In the genomic region with DNA sequence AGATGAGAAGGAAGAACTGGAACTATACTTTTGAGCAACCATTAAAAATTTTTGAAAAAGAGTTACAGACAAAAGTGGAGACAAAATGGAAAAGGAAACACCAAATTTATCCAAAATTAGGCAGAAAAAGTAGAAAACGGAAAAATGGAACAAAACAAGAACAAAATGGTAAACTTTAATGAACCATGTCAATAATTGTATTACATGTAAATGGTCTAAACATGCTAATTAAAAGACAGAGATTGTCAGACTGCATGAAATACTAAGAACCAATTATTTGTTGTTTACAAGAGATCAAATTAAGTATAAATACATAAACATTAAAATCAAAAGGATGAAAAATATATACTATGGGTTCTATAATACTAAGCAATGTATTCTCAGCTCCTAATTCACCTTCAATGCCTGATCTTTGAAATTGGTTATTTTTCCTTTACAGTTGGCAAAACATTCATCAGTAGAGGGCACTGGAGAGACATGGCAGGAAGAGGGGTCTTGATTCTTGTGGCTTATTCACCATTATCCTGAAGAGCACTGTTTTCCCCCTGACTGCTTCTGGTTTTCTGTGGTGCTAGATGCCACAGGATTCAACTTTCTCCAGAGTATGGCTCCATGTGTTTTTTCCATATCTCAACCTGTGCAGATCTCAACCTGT, we compare ENCODE assay signal across 12 cellular contexts.
A peak's percentile ranks its signal among the peaks of the same experiment; 100 is the strongest.
DNase-seq lines count a peak whose midpoint lies in the region; ATAC-seq and TF ChIP-seq lines count a peak whose summit lies in the region.
"Had no signal": no experiment of that assay in that cellular context is flagged by ENCODE, and none has a peak within 500 bp of the region (broad histone marks: within the 10 kb centered on the region; RNA-seq: fewer than 3 reads in every experiment).

No MANE protein-coding gene starts in this region.

- TF ChIP-seq CTCF in HFFc6 (IDR thresholded peaks at IDR 0.05) (peak; percentile 61; the same call in 1 of the 2 replicates), OCI-LY3 (IDR thresholded peaks at IDR 0.05; ENCODE audit: low read depth, low read length) (peak; percentile 33), fibroblast of mammary gland (conservative IDR thresholded peaks at IDR 0.05; ENCODE audit: control insufficient read depth, insufficient read depth, low read depth, low read length) (peak; percentile 39), WTC11 (IDR thresholded peaks at IDR 0.05) (no peak)

- H3K9me3 ChIP-seq in OCI-LY3 (ENCODE audit: insufficient read depth, low read length), result peaks cover 5% of the 10 kb centered on the region; the same call in 1 of the 2 replicates

- H3K79me2 ChIP-seq in OCI-LY3 (ENCODE audit: low read length), result no peaks in the 10 kb centered on the region

- H3K4me1 ChIP-seq in OCI-LY3 (ENCODE audit: low read length), result no peaks in the 10 kb centered on the region
- H3K4me1 ChIP-seq: ascending aorta had no signal

- ATAC-seq in GM19452 (IDR thresholded peaks at IDR 0.05; ENCODE audit: unreplicated experiment) (no peak), WTC11 (no peak)
- no peak for ATAC-seq in activated CD4-positive, CD25-positive, alpha-beta regulatory T cell treated with anti-CD3 and anti-CD28 coated beads, Interleukin-2, amount 50 U/mL, for 24 hours
- ATAC-seq: sciatic nerve had no signal

- H3K4me3 Mint-ChIP-seq in HFFc6, result no peak overlapping the region
- H3K4me3 Mint-ChIP-seq in WTC11, result no peak overlapping the region

- H3K36me3 Mint-ChIP-seq in HFFc6 (ENCODE audit: low read depth) (peaks cover 24% of the 10 kb centered on the region), WTC11 (peaks cover 24% of the 10 kb centered on the region)

- no peak overlapping the region for H3K9ac ChIP-seq in OCI-LY3 (ENCODE audit: low read length)

- H3K27me3 Mint-ChIP-seq in HFFc6 (ENCODE audit: insufficient read depth), result peaks cover 12% of the 10 kb centered on the region
- peaks cover 17% of the 10 kb centered on the region for H3K27me3 Mint-ChIP-seq in WTC11 (ENCODE audit: low read depth)

- H2AFZ ChIP-seq in OCI-LY3 (ENCODE audit: low read depth, low read length), result no peak overlapping the region

- no peak overlapping the region for H3K4me3 ChIP-seq in OCI-LY3 (ENCODE audit: low read length)
- H3K4me3 ChIP-seq in fibroblast of mammary gland (ENCODE audit: control insufficient read depth, low read depth, low read length), result no peak overlapping the region
- H3K4me3 ChIP-seq: ascending aorta had no signal

- H3K27me3 ChIP-seq in OCI-LY3 (ENCODE audit: low read depth, low read length), result no peaks in the 10 kb centered on the region
- H3K27me3 ChIP-seq: ascending aorta had no signal

- no peak overlapping the region for H3K4me2 ChIP-seq in OCI-LY3 (ENCODE audit: low read length)

- H3K27ac Mint-ChIP-seq in HFFc6, result no peak overlapping the region
- no peak overlapping the region for H3K27ac Mint-ChIP-seq in WTC11

- CTCF ChIA-PET in WTC11 (lab: Charles Lee), result interaction anchor here (0.6 to 1.9 kb wide), 3 partner anchors 27 to 249 kb away, joined by 3 read pairs; no protein-coding TSS in a partner anchor

- no peaks in the 10 kb centered on the region for H4K20me1 ChIP-seq in OCI-LY3 (ENCODE audit: insufficient read depth, low read length)

- no peak overlapping the region for H3K27ac ChIP-seq in OCI-LY3 (ENCODE audit: low read length)
- H3K27ac ChIP-seq: ascending aorta had no signal

- POLR2A ChIA-PET in WTC11 (lab: Charles Lee), result no interaction called here

- peak; percentile 10 for DNase-seq in COR-L47 (lab: John Stamatoyannopoulos, UW)
- DNase-seq in HFFc6, result no peak
- no peak for DNase-seq in fibroblast of mammary gland (ENCODE audit: low read depth)
- no peak for DNase-seq in WTC11 (ENCODE audit: low spot score)
- no peak for DNase-seq in activated CD8-positive, alpha-beta memory T cell treated with anti-CD3 and anti-CD28 coated beads, Interleukin-2, amount 50 U/mL, for 48 hours
- DNase-seq: KG1, T1000 had no signal

- H3K9me3 Mint-ChIP-seq in HFFc6 (peaks cover 29% of the 10 kb centered on the region), WTC11 (peaks cover 45% of the 10 kb centered on the region)

- H3K36me3 ChIP-seq in OCI-LY3 (replicated peaks; ENCODE audit: low read depth, low read length), result no peaks in the 10 kb centered on the region
- H3K36me3 ChIP-seq: ascending aorta had no signal

- no peaks in the 10 kb centered on the region for H3K4me1 Mint-ChIP-seq in HFFc6 (ENCODE audit: low read depth)
- H3K4me1 Mint-ChIP-seq in WTC11, result no peaks in the 10 kb centered on the region

TF ChIP-seq in WTC11, 78 proteins besides CTCF, POLR2A, EP300 and RAD21 (continues in another document):
- TF ChIP-seq ZNF396 (CRISPR knock-in tag; IDR thresholded peaks at IDR 0.05; ENCODE audit: borderline replicate concordance) (no peak), ZNF423 (CRISPR knock-in tag; IDR thresholded peaks at IDR 0.05) (no peak), EMX1 (CRISPR knock-in tag; IDR thresholded peaks at IDR 0.05) (no peak), RORB (CRISPR knock-in tag; IDR thresholded peaks at IDR 0.05) (no peak), FOXP1 (CRISPR knock-in tag; IDR thresholded peaks at IDR 0.05; ENCODE audit: borderline replicate concordance) (no peak), ELF4 (CRISPR knock-in tag; IDR thresholded peaks at IDR 0.05; ENCODE audit: low read depth) (no peak), NFYB (CRISPR knock-in tag; conservative IDR thresholded peaks at IDR 0.05; ENCODE audit: low read depth) (no peak)
- TF ChIP-seq, protein P1, sequence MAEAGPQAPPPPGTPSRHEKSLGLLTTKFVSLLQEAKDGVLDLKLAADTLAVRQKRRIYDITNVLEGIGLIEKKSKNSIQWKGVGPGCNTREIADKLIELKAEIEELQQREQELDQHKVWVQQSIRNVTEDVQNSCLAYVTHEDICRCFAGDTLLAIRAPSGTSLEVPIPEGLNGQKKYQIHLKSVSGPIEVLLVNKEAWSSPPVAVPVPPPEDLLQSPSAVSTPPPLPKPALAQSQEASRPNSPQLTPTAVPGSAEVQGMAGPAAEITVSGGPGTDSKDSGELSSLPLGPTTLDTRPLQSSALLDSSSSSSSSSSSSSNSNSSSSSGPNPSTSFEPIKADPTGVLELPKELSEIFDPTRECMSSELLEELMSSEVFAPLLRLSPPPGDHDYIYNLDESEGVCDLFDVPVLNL (CRISPR knock-in tag; IDR thresholded peaks at IDR 0.05; ENCODE audit: borderline replicate concordance, low read depth), result no peak
- TF ChIP-seq, protein P2, sequence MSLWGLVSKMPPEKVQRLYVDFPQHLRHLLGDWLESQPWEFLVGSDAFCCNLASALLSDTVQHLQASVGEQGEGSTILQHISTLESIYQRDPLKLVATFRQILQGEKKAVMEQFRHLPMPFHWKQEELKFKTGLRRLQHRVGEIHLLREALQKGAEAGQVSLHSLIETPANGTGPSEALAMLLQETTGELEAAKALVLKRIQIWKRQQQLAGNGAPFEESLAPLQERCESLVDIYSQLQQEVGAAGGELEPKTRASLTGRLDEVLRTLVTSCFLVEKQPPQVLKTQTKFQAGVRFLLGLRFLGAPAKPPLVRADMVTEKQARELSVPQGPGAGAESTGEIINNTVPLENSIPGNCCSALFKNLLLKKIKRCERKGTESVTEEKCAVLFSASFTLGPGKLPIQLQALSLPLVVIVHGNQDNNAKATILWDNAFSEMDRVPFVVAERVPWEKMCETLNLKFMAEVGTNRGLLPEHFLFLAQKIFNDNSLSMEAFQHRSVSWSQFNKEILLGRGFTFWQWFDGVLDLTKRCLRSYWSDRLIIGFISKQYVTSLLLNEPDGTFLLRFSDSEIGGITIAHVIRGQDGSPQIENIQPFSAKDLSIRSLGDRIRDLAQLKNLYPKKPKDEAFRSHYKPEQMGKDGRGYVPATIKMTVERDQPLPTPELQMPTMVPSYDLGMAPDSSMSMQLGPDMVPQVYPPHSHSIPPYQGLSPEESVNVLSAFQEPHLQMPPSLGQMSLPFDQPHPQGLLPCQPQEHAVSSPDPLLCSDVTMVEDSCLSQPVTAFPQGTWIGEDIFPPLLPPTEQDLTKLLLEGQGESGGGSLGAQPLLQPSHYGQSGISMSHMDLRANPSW (CRISPR knock-in tag; conservative IDR thresholded peaks at IDR 0.05; ENCODE audit: low read depth), result no peak
- TF ChIP-seq, protein P3, sequence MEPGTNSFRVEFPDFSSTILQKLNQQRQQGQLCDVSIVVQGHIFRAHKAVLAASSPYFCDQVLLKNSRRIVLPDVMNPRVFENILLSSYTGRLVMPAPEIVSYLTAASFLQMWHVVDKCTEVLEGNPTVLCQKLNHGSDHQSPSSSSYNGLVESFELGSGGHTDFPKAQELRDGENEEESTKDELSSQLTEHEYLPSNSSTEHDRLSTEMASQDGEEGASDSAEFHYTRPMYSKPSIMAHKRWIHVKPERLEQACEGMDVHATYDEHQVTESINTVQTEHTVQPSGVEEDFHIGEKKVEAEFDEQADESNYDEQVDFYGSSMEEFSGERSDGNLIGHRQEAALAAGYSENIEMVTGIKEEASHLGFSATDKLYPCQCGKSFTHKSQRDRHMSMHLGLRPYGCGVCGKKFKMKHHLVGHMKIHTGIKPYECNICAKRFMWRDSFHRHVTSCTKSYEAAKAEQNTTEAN (CRISPR knock-in tag; IDR thresholded peaks at IDR 0.05), result no peak
- TF ChIP-seq, protein P4, sequence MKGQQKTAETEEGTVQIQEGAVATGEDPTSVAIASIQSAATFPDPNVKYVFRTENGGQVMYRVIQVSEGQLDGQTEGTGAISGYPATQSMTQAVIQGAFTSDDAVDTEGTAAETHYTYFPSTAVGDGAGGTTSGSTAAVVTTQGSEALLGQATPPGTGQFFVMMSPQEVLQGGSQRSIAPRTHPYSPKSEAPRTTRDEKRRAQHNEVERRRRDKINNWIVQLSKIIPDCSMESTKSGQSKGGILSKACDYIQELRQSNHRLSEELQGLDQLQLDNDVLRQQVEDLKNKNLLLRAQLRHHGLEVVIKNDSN (CRISPR knock-in tag; IDR thresholded peaks at IDR 0.05), result no peak
- TF ChIP-seq, protein P5, sequence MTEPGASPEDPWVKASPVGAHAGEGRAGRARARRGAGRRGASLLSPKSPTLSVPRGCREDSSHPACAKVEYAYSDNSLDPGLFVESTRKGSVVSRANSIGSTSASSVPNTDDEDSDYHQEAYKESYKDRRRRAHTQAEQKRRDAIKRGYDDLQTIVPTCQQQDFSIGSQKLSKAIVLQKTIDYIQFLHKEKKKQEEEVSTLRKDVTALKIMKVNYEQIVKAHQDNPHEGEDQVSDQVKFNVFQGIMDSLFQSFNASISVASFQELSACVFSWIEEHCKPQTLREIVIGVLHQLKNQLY (CRISPR knock-in tag; IDR thresholded peaks at IDR 0.05), result no peak
